ENCODE assay signal across 23 cellular contexts in genomic region chr10:79417266-79417665, GRCh38. TPM values are rescaled to one million over a fixed set of nuclear protein-coding genes. Genes with fewer than 3 reads are reported as not detected.
DNase-seq lines count a peak whose midpoint lies in the region; ATAC-seq and TF ChIP-seq lines count a peak whose summit lies in the region.
"Had no signal": no experiment of that assay in that cellular context is flagged by ENCODE, and none has a peak within 500 bp of the region (broad histone marks: within the 10 kb centered on the region; RNA-seq: fewer than 3 reads in every experiment).

No MANE protein-coding gene starts in this region.

- H3K9me3 ChIP-seq in heart left ventricle = no peaks in the 10 kb centered on the region
- H3K9me3 ChIP-seq in mesenchymal stem cell (ENCODE audit: control insufficient read depth, low read length) = no peaks in the 10 kb centered on the region
- no peaks in the 10 kb centered on the region for H3K9me3 ChIP-seq in endodermal cell (ENCODE audit: control insufficient read depth, low read length)
- H3K9me3 ChIP-seq: gastrocnemius medialis, prostate gland, SJSA1, stomach, upper lobe of left lung had no signal

- no peak overlapping the region for H2BK120ac ChIP-seq in mesenchymal stem cell (ENCODE audit: low read depth, low read length)

- H3K27ac ChIP-seq in heart left ventricle (no peak overlapping the region), mesenchymal stem cell (ENCODE audit: low read length, poor library complexity, severe bottlenecking) (no peak overlapping the region), endodermal cell (ENCODE audit: low read depth, low read length) (no peak overlapping the region)
- H3K27ac ChIP-seq: cardiac muscle cell, prostate gland, SJSA1 had no signal

- no peak overlapping the region for H2BK12ac ChIP-seq in mesenchymal stem cell (ENCODE audit: low read length in 2 of 2)

- H4K8ac ChIP-seq in mesenchymal stem cell (ENCODE audit: low read length) = peak overlapping the region; percentile 49

- H3K27ac Mint-ChIP-seq in chondrocyte (ENCODE audit: unreplicated experiment) = no peak overlapping the region
- H3K27ac Mint-ChIP-seq in endodermal cell = no peak overlapping the region

- H2AFZ ChIP-seq in mesenchymal stem cell (ENCODE audit: low read depth, low read length) = no peak overlapping the region

- no peak for TF ChIP-seq POLR2A in heart left ventricle (IDR thresholded peaks at IDR 0.05)

- H3K4me1 ChIP-seq in heart left ventricle = peaks cover 0 to 76% (median 45%) of the 10 kb centered on the region in 12 donors
- peaks cover 26% of the 10 kb centered on the region for H3K4me1 ChIP-seq in mesenchymal stem cell (ENCODE audit: control insufficient read depth, insufficient read depth, low read depth, low read length)
- no peaks in the 10 kb centered on the region for H3K4me1 ChIP-seq in endodermal cell (ENCODE audit: control insufficient read depth, insufficient read depth, low read length)
- H3K4me1 ChIP-seq: prostate gland had no signal

- no peak overlapping the region for H3K4me3 ChIP-seq in heart left ventricle
- H3K4me3 ChIP-seq in mesenchymal stem cell (ENCODE audit: insufficient read depth in 1 of 2, low read depth in 1 of 2, low read length in 2 of 2) = no peak overlapping the region
- no peak overlapping the region for H3K4me3 ChIP-seq in endodermal cell (ENCODE audit: low read length)
- H3K4me3 ChIP-seq: cardiac muscle cell, gastrocnemius medialis, prostate gland, SJSA1, stomach, upper lobe of left lung had no signal

- DNase-seq in heart left ventricle = peak in 3 of 5 donors; percentile 10 to 28 (median 24)
- no peak for DNase-seq in left ventricle myocardium superior
- peak; percentile 33 for DNase-seq in chondrocyte (ENCODE audit: low spot score)
- DNase-seq in mesenchymal stem cell = no peak
- DNase-seq in NCI-H187 treated with DMSO at 0.1 percent for 48 hours (lab: John Stamatoyannopoulos, UW) = no peak
- DNase-seq in endodermal cell = no peak
- DNase-seq: activated CD4-positive, alpha-beta T cell treated with anti-CD3 and anti-CD28 coated beads, Interleukin-2, amount 50 U/mL, for 48 hours; activated gamma-delta T cell; C1 segment of cervical spinal cord; NCI-H1694; NCI-H2227 treated with DMSO at 0.1 percent for 48 hours; NCI-H748 treated with DMSO at 0.1 percent for 48 hours; nephron progenitor cell; PC-3; stimulated activated CD4-positive, alpha-beta T cell treated with anti-CD3 and anti-CD28 coated beads, Interleukin-4, amount 100 ng/mL, for 24 hours; stomach; upper lobe of left lung had no signal

- peaks cover 57% of the 10 kb centered on the region for H3K79me1 ChIP-seq in mesenchymal stem cell (replicated peaks; ENCODE audit: low read length, poor library complexity, severe bottlenecking)

- no peaks in the 10 kb centered on the region for H3K27me3 ChIP-seq in heart left ventricle
- H3K27me3 ChIP-seq in mesenchymal stem cell (ENCODE audit: control insufficient read depth in 1 of 2, insufficient read depth in 1 of 2, low read length in 2 of 2) = no peaks in the 10 kb centered on the region
- no peaks in the 10 kb centered on the region for H3K27me3 ChIP-seq in endodermal cell (ENCODE audit: control insufficient read depth, insufficient read depth, low read length, poor library complexity, severe bottlenecking)
- H3K27me3 ChIP-seq: cardiac muscle cell, gastrocnemius medialis, SJSA1, stomach, upper lobe of left lung had no signal

- no peak overlapping the region for H3K4me2 ChIP-seq in mesenchymal stem cell (ENCODE audit: low read length, poor library complexity, severe bottlenecking)

- no peak overlapping the region for H3K14ac ChIP-seq in mesenchymal stem cell (ENCODE audit: low read length in 2 of 2)

- no peak overlapping the region for H2AK5ac ChIP-seq in mesenchymal stem cell (ENCODE audit: low read length, severe bottlenecking)

- H3K23ac ChIP-seq in mesenchymal stem cell (ENCODE audit: low read length in 2 of 2) = no peak overlapping the region

- H3K4me1 Mint-ChIP-seq in chondrocyte (ENCODE audit: low read depth) = peaks cover 33% of the 10 kb centered on the region
- peaks cover 2% of the 10 kb centered on the region for H3K4me1 Mint-ChIP-seq in endodermal cell

- H3K4ac ChIP-seq in mesenchymal stem cell (ENCODE audit: low read depth in 1 of 2, low read length in 2 of 2) = no peak overlapping the region

- H2BK15ac ChIP-seq in mesenchymal stem cell (ENCODE audit: low read depth, poor library complexity, severe bottlenecking) = no peak overlapping the region

- H2BK5ac ChIP-seq in mesenchymal stem cell (ENCODE audit: low read depth, low read length, poor library complexity, severe bottlenecking) = no peak overlapping the region

- intact Hi-C loops in heart left ventricle (cut with DNase I) = no loop called here
- intact Hi-C loops in left ventricle myocardium superior (cut with micrococcal nuclease) = no loop called here

- no peaks in the 10 kb centered on the region for H3K9me3 Mint-ChIP-seq in chondrocyte (ENCODE audit: low read depth)
- no peaks in the 10 kb centered on the region for H3K9me3 Mint-ChIP-seq in endodermal cell
- H3K9me3 Mint-ChIP-seq: nephron progenitor cell had no signal

- ATAC-seq in heart left ventricle = no peak
- no peak for ATAC-seq in left ventricle myocardium superior
- ATAC-seq in HG03159 (IDR thresholded peaks at IDR 0.05; ENCODE audit: unreplicated experiment) = no peak
- no peak for ATAC-seq in GM18517 (IDR thresholded peaks at IDR 0.05; ENCODE audit: unreplicated experiment)
- ATAC-seq: gastrocnemius medialis, PC-3 had no signal

- H3K27me3 Mint-ChIP-seq in chondrocyte (ENCODE audit: low read depth) = no peaks in the 10 kb centered on the region
- H3K27me3 Mint-ChIP-seq in endodermal cell (ENCODE audit: insufficient read depth) = no peaks in the 10 kb centered on the region

- H3K4me3 Mint-ChIP-seq in chondrocyte (ENCODE audit: unreplicated experiment) (no peak overlapping the region), endodermal cell (no peak overlapping the region)
- H3K4me3 Mint-ChIP-seq: nephron progenitor cell had no signal

- WGBS in heart left ventricle, 4 donors = 50 to 73% (median 60%) methylated on average over 2 of the region's 2 CpGs
- 92% methylated on average over 2 of the region's 2 CpGs for WGBS in mesenchymal stem cell
- WGBS in endodermal cell (ENCODE audit: insufficient coverage in 1 of 2, insufficient read length in 1 of 2), 2 experiments = 80 to 92% methylated on average over 1 to 2 of the region's 2 CpGs

- no peak overlapping the region for H3K18ac ChIP-seq in mesenchymal stem cell (ENCODE audit: low read depth in 1 of 2, low read length in 2 of 2)

- H3K36me3 Mint-ChIP-seq in chondrocyte (ENCODE audit: low read depth) (peaks cover 19% of the 10 kb centered on the region), endodermal cell (ENCODE audit: low read depth) (peaks cover 3% of the 10 kb centered on the region)

- H3K9ac ChIP-seq in mesenchymal stem cell (ENCODE audit: low read length) (no peak overlapping the region), endodermal cell (ENCODE audit: extremely low read depth, low read length, poor library complexity, severe bottlenecking) (no peak overlapping the region)

- H3K36me3 ChIP-seq in heart left ventricle (peaks cover 0 to 52% (median 19%) of the 10 kb centered on the region in 9 donors), mesenchymal stem cell (ENCODE audit: control insufficient read depth in 1 of 2, insufficient read depth in 2 of 2, low read depth in 1 of 2, low read length in 2 of 2) (peaks cover 61 to 81% of the 10 kb centered on the region in 2 experiments), endodermal cell (ENCODE audit: control insufficient read depth, insufficient read depth, low read length) (no peaks in the 10 kb centered on the region)
- H3K36me3 ChIP-seq: cardiac muscle cell, prostate gland had no signal

- no peak overlapping the region for H4K91ac ChIP-seq in mesenchymal stem cell (ENCODE audit: low read length)

- TF ChIP-seq CTCF in heart left ventricle (IDR thresholded peaks at IDR 0.05) (no peak), chondrocyte (IDR thresholded peaks at IDR 0.05) (no peak), endodermal cell (conservative IDR thresholded peaks at IDR 0.05) (no peak)

RNA-seq across cellular contexts. Expression of gene ZCCHC24, which starts 28.2 kb away (rescaled TPM):
- 100 to 1,000 TPM in 1 of 9 donors, 10 to 100 TPM in 8; 44.8 to 122 (median 51.9) TPM for total RNA-seq in heart left ventricle
- polyA plus RNA-seq in heart left ventricle = 10 to 100 TPM; 18.7 to 40.7 TPM
- total RNA-seq in left ventricle myocardium superior = 49.0 TPM
- total RNA-seq in chondrocyte = 37.4 to 45.1 TPM (median 43.8 TPM) in 3 replicates
- polyA plus RNA-seq in mesenchymal stem cell (2013, experiment 1 of 2) = 47.4 TPM
- polyA plus RNA-seq in mesenchymal stem cell (2013, experiment 2 of 2) = 49.0 TPM
- total RNA-seq in endodermal cell = 10 to 100 TPM in 1 of 2 donors, 1 to 10 TPM in 1; 7.6 to 10.7 TPM
- 11.2 TPM for polyA plus RNA-seq in endodermal cell (2013, experiment 1 of 2)
- polyA plus RNA-seq in endodermal cell (2013, experiment 2 of 2) = 11.5 TPM

Comparison
In these comparisons a context has a peak if more than half of its experiments do, and no peak if none do; other contexts are left out.
1. DNase-seq: peak in heart left ventricle (3 of 5) and chondrocyte (single experiment); none in left ventricle myocardium superior (single experiment), mesenchymal stem cell (single experiment), NCI-H187 treated with DMSO at 0.1 percent for 48 hours (single experiment) and endodermal cell (single experiment).